ENCODE assay signal across 12 cellular contexts in the genomic region with DNA sequence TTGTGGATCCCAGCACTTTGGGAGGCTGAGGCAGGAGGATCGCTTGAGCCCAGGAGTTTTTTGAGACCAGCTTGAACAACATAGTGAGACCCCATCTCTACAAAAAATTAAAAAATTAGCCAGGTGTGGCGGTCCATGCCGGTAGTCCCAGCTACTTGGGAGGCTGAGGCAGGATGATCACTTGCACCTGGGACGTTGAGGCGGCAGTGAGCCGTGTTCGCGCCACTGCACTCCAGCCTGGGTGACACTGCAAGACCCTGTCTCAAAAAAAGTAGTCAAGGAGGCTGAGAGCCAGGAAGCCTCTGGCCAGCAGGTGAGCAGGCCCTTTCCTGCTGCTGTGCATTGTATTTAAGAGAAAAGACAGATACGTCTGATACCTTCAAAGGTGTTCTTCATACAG. TPM values are rescaled to one million over a fixed set of nuclear protein-coding genes. Genes with fewer than 3 reads are reported as not detected.
DNase-seq lines count a peak whose midpoint lies in the region; ATAC-seq, FAIRE-seq and TF ChIP-seq lines count a peak whose summit lies in the region.
"Had no signal": no experiment of that assay in that cellular context is flagged by ENCODE, and none has a peak within 500 bp of the region (broad histone marks: within the 10 kb centered on the region; RNA-seq: fewer than 3 reads in every experiment).

No MANE protein-coding gene starts in this region.

- no peak for FAIRE-seq in astrocyte (lab: Jason Lieb, UNC)
- FAIRE-seq: GM12878, small intestine had no signal

- H3K4me3 ChIP-seq in left ventricle myocardium inferior (no peak overlapping the region), astrocyte (ENCODE audit: insufficient read depth, low read depth, low read length) (no peak overlapping the region)

- H3K9me3 ChIP-seq in left ventricle myocardium inferior (replicated peaks) (no peaks in the 10 kb centered on the region), astrocyte (ENCODE audit: insufficient read depth, low read depth, low read length) (no peaks in the 10 kb centered on the region)
- H3K9me3 ChIP-seq: BE2C had no signal

- H3K27me3 Mint-ChIP-seq in astrocyte (ENCODE audit: low read depth, unreplicated experiment), result no peaks in the 10 kb centered on the region
- peaks cover 0 to 10% of the 10 kb centered on the region in 2 donors for H3K27me3 Mint-ChIP-seq in natural killer cell treated with Interleukin-12 subunit alpha and Interleukin-12 subunit beta and Interleukin-15 and Interleukin-18, amount 100 ng/mL, for 72 hours

- H3K27me3 ChIP-seq in left ventricle myocardium inferior (ENCODE audit: low read depth) (no peaks in the 10 kb centered on the region), astrocyte (ENCODE audit: insufficient read depth, low read length) (no peaks in the 10 kb centered on the region)
- H3K27me3 ChIP-seq: BE2C had no signal

- H3K27ac ChIP-seq in left ventricle myocardium inferior (replicated peaks) (peak overlapping the region; percentile 92), astrocyte (ENCODE audit: low read depth, low read length) (peak overlapping the region; percentile 70)

- H3K9ac ChIP-seq in astrocyte (ENCODE audit: low read length), result no peak overlapping the region

- H4K20me1 ChIP-seq in astrocyte (ENCODE audit: insufficient read depth, low read length), result no peaks in the 10 kb centered on the region

- peaks cover 33% of the 10 kb centered on the region for H3K4me1 Mint-ChIP-seq in astrocyte (ENCODE audit: low read depth, unreplicated experiment)
- peaks cover 15 to 21% of the 10 kb centered on the region in 2 donors for H3K4me1 Mint-ChIP-seq in natural killer cell treated with Interleukin-12 subunit alpha and Interleukin-12 subunit beta and Interleukin-15 and Interleukin-18, amount 100 ng/mL, for 72 hours (ENCODE audit: low read depth in 2 of 2)

- peak overlapping the region; percentile 60 for H3K27ac Mint-ChIP-seq in astrocyte (ENCODE audit: unreplicated experiment)
- H3K27ac Mint-ChIP-seq in natural killer cell treated with Interleukin-12 subunit alpha and Interleukin-12 subunit beta and Interleukin-15 and Interleukin-18, amount 100 ng/mL, for 72 hours, result peak overlapping the region; percentile 57 to 60

- DNase-seq in left ventricle myocardium inferior, result no peak
- no peak for DNase-seq in cardiac septum (ENCODE audit: low spot score)
- no peak for DNase-seq in astrocyte (ENCODE audit: low read depth)
- DNase-seq in natural killer cell treated with Interleukin-12 subunit alpha and Interleukin-12 subunit beta and Interleukin-15 and Interleukin-18, amount 100 ng/mL, for 72 hours (ENCODE audit: low spot score), result peak; percentile 51
- DNase-seq in ureter (ENCODE audit: low spot score), result peak; percentile 32
- DNase-seq in putamen (ENCODE audit: low spot score), result no peak
- DNase-seq in DMS114 treated with DMSO at 0.1 percent for 48 hours (lab: John Stamatoyannopoulos, UW; ENCODE audit: unreplicated experiment), result no peak
- DNase-seq in AML-193 (lab: John Stamatoyannopoulos, UW), result no peak
- DNase-seq: BE2C, left cardiac atrium, small intestine had no signal

- ATAC-seq in natural killer cell treated with Interleukin-12 subunit alpha and Interleukin-12 subunit beta and Interleukin-15 and Interleukin-18, amount 100 ng/mL, for 72 hours, result no peak

- no peaks in the 10 kb centered on the region for H3K36me3 ChIP-seq in left ventricle myocardium inferior
- no peaks in the 10 kb centered on the region for H3K36me3 ChIP-seq in astrocyte (ENCODE audit: insufficient read depth, low read length)
- H3K36me3 ChIP-seq: BE2C had no signal

- intact Hi-C loops in left ventricle myocardium inferior (cut with micrococcal nuclease), result no loop called here
- intact Hi-C loops in cardiac septum (cut with DNase I), result loop anchor here (10.0 kb wide), 2 partner anchors 268 to 342 kb away; a partner anchor contains a TSS

- H3K36me3 Mint-ChIP-seq in astrocyte (ENCODE audit: low read depth, unreplicated experiment), result no peaks in the 10 kb centered on the region
- no peaks in the 10 kb centered on the region for H3K36me3 Mint-ChIP-seq in natural killer cell treated with Interleukin-12 subunit alpha and Interleukin-12 subunit beta and Interleukin-15 and Interleukin-18, amount 100 ng/mL, for 72 hours

- H3K4me2 ChIP-seq in astrocyte (ENCODE audit: low read length), result no peak overlapping the region

- peak overlapping the region; percentile 5 for H3K4me3 Mint-ChIP-seq in astrocyte (ENCODE audit: unreplicated experiment)
- peak overlapping the region; percentile 59 for H3K4me3 Mint-ChIP-seq in natural killer cell treated with Interleukin-12 subunit alpha and Interleukin-12 subunit beta and Interleukin-15 and Interleukin-18, amount 100 ng/mL, for 72 hours

- H3K79me2 ChIP-seq in astrocyte (ENCODE audit: insufficient read depth, low read length), result no peaks in the 10 kb centered on the region

- H3K4me1 ChIP-seq in left ventricle myocardium inferior (peaks cover 55% of the 10 kb centered on the region), astrocyte (ENCODE audit: insufficient read depth, low read length) (peaks cover 28% of the 10 kb centered on the region)

- H2AFZ ChIP-seq in astrocyte (ENCODE audit: low read depth, low read length), result no peak overlapping the region

- no peak for TF ChIP-seq CTCF in left ventricle myocardium inferior (IDR thresholded peaks at IDR 0.05; ENCODE audit: borderline replicate concordance)
- no peak for TF ChIP-seq CTCF in astrocyte (IDR thresholded peaks at IDR 0.05; ENCODE audit: insufficient read depth, low read depth, low read length)

- H3K9me3 Mint-ChIP-seq in astrocyte (ENCODE audit: unreplicated experiment), result peaks cover 2% of the 10 kb centered on the region
- no peaks in the 10 kb centered on the region for H3K9me3 Mint-ChIP-seq in natural killer cell treated with Interleukin-12 subunit alpha and Interleukin-12 subunit beta and Interleukin-15 and Interleukin-18, amount 100 ng/mL, for 72 hours

RNA-seq across cellular contexts. Expression of a gene that starts 11.1 kb away (rescaled TPM):
- total RNA-seq in left ventricle myocardium inferior (not detected), cardiac septum (not detected), astrocyte (1.0 and 1.5 TPM in 2 replicates), ureter (not detected)
- total RNA-seq in natural killer cell treated with Interleukin-12 subunit alpha and Interleukin-12 subunit beta and Interleukin-15 and Interleukin-18, amount 100 ng/mL, for 72 hours, result not detected
- total RNA-seq: GM12878, left cardiac atrium had no signal

RNA-seq across cellular contexts. Expression of a gene that starts 19.3 kb away (rescaled TPM):
- total RNA-seq in left ventricle myocardium inferior (22.2 TPM), cardiac septum (31.6 TPM), astrocyte (62.2 and 71.2 TPM in 2 replicates), ureter (73.2 TPM)
- total RNA-seq in natural killer cell treated with Interleukin-12 subunit alpha and Interleukin-12 subunit beta and Interleukin-15 and Interleukin-18, amount 100 ng/mL, for 72 hours, result 10 to 100 TPM; 59.0 to 64.6 TPM

Comparison
In these comparisons a context has a peak if more than half of its experiments do, and no peak if none do; other contexts are left out.
1. DNase-seq: peak in natural killer cell treated with Interleukin-12 subunit alpha and Interleukin-12 subunit beta and Interleukin-15 and Interleukin-18, amount 100 ng/mL, for 72 hours (single experiment) and ureter (single experiment); none in left ventricle myocardium inferior (single experiment), cardiac septum (single experiment), astrocyte (single experiment), putamen (single experiment), DMS114 treated with DMSO at 0.1 percent for 48 hours (single experiment) and AML-193 (0 of 2).